ENCODE assay signal across 8 cellular contexts in genomic region chr22:32723632-32724031, GRCh38.
DNase-seq lines count a peak whose midpoint lies in the region; ATAC-seq, FAIRE-seq and TF ChIP-seq lines count a peak whose summit lies in the region.

No MANE protein-coding gene starts in this region.

- no peaks in the 10 kb centered on the region for H3K9me3 Mint-ChIP-seq in activated T-cell treated with anti-CD3 and anti-CD28 coated beads, Interleukin-2, amount 50 U/mL, for 4 hours

- no peaks in the 10 kb centered on the region for H3K9me3 ChIP-seq in MM.1S (replicated peaks; ENCODE audit: insufficient read depth, low read length)
- H3K9me3 ChIP-seq in skeletal muscle satellite cell (replicated peaks; ENCODE audit: low read length) = peaks cover 2% of the 10 kb centered on the region

- H3K4me2 ChIP-seq in MM.1S (ENCODE audit: low read depth, low read length) = peak overlapping the region; percentile 48
- H3K4me2 ChIP-seq in skeletal muscle satellite cell (ENCODE audit: low read length) = no peak overlapping the region

- no peaks in the 10 kb centered on the region for H3K9me2 ChIP-seq in MM.1S (replicated peaks; ENCODE audit: insufficient read depth, low read length)

- H3K27me3 Mint-ChIP-seq in activated T-cell treated with anti-CD3 and anti-CD28 coated beads, Interleukin-2, amount 50 U/mL, for 4 hours (ENCODE audit: low read depth) = no peaks in the 10 kb centered on the region

- no peaks in the 10 kb centered on the region for H3K36me3 Mint-ChIP-seq in activated T-cell treated with anti-CD3 and anti-CD28 coated beads, Interleukin-2, amount 50 U/mL, for 4 hours (ENCODE audit: insufficient read depth)

- no peak for TF ChIP-seq CTCF in MM.1S (IDR thresholded peaks at IDR 0.05; ENCODE audit: low read length)

- no peaks in the 10 kb centered on the region for H3K79me2 ChIP-seq in MM.1S (ENCODE audit: low read length)

- peaks cover 33% of the 10 kb centered on the region for H3K4me1 Mint-ChIP-seq in activated T-cell treated with anti-CD3 and anti-CD28 coated beads, Interleukin-2, amount 50 U/mL, for 4 hours (ENCODE audit: low read depth)

- peak; percentile 38 for DNase-seq in GM12892 (ENCODE audit: insufficient read length)
- peak; percentile 89 for DNase-seq in MM.1S
- no peak for DNase-seq in activated T-cell treated with anti-CD3 and anti-CD28 coated beads, Interleukin-2, amount 50 U/mL, for 4 hours
- DNase-seq in Right ventricle myocardium superior = peak; percentile 84
- no peak for DNase-seq in OCI-M2 (lab: John Stamatoyannopoulos, UW; ENCODE audit: unreplicated experiment)

- H3K36me3 ChIP-seq in MM.1S (replicated peaks; ENCODE audit: insufficient read depth, low read length) (no peaks in the 10 kb centered on the region), skeletal muscle satellite cell (ENCODE audit: insufficient read depth, low read length) (no peaks in the 10 kb centered on the region)

- H3K27ac ChIP-seq in MM.1S (ENCODE audit: low read length) = peak overlapping the region; percentile 70

- peak; percentile 69 to 85 for ATAC-seq in activated T-cell treated with anti-CD3 and anti-CD28 coated beads, Interleukin-2, amount 50 U/mL, for 4 hours
- ATAC-seq in Right ventricle myocardium superior (ENCODE audit: poor library complexity) (peak; percentile 77), GM19324 (IDR thresholded peaks at IDR 0.05; ENCODE audit: low FRiP score, unreplicated experiment) (no peak), GM19328 (IDR thresholded peaks at IDR 0.05; ENCODE audit: unreplicated experiment) (no peak)

- H3K27me3 ChIP-seq in MM.1S (replicated peaks; ENCODE audit: insufficient read depth, low read length) (no peaks in the 10 kb centered on the region), skeletal muscle satellite cell (ENCODE audit: control insufficient read depth, insufficient read depth, low read length) (no peaks in the 10 kb centered on the region)

- TF ChIP-seq POLR2A in GM12892 (IDR thresholded peaks at IDR 0.05; ENCODE audit: low read depth, low read length) = no peak

- H4K20me1 ChIP-seq in MM.1S (ENCODE audit: insufficient read depth, low read length) = no peaks in the 10 kb centered on the region

- intact Hi-C loops in Right ventricle myocardium superior (cut with DNase I) = no loop called here

- peak overlapping the region; percentile 32; the same call in 1 of the 2 replicates for H3K9ac ChIP-seq in MM.1S (ENCODE audit: low read length)
- peak overlapping the region; percentile 23 for H3K9ac ChIP-seq in skeletal muscle satellite cell (ENCODE audit: low read depth, low read length)

- H3K4me1 ChIP-seq in MM.1S (ENCODE audit: low read length) (peaks cover 24% of the 10 kb centered on the region), skeletal muscle satellite cell (ENCODE audit: control insufficient read depth, insufficient read depth, low read length) (peaks cover 9% of the 10 kb centered on the region)

- H3K4me3 ChIP-seq in MM.1S (ENCODE audit: low read length) (no peak overlapping the region; the same call in 1 of the 2 replicates), skeletal muscle satellite cell (ENCODE audit: low read length) (no peak overlapping the region)

- no peak overlapping the region for H3K4me3 Mint-ChIP-seq in activated T-cell treated with anti-CD3 and anti-CD28 coated beads, Interleukin-2, amount 50 U/mL, for 4 hours

- H2AFZ ChIP-seq in MM.1S (ENCODE audit: low read length) = peak overlapping the region; percentile 71

- FAIRE-seq in GM12892 (lab: Jason Lieb, UNC) = peak; percentile 65

- H3F3A ChIP-seq in MM.1S (ENCODE audit: insufficient read depth, low read length) = peaks cover 13% of the 10 kb centered on the region; the same call in 1 of the 2 replicates

Comparison
In these comparisons a context has a peak if more than half of its experiments do, and no peak if none do; other contexts are left out.
1. DNase-seq: peak in GM12892 (single experiment), MM.1S (single experiment) and Right ventricle myocardium superior (single experiment); none in activated T-cell treated with anti-CD3 and anti-CD28 coated beads, Interleukin-2, amount 50 U/mL, for 4 hours (single experiment) and OCI-M2 (single experiment).
2. ATAC-seq: peak in activated T-cell treated with anti-CD3 and anti-CD28 coated beads, Interleukin-2, amount 50 U/mL, for 4 hours (2 of 2) and Right ventricle myocardium superior (single experiment); none in GM19324 (single experiment) and GM19328 (single experiment).